9 cellular contexts compared by ENCODE assay signal in genomic region chr4:128571747-128572146, GRCh38.
A peak's percentile ranks its signal among the peaks of the same experiment; 100 is the strongest.
DNase-seq lines count a peak whose midpoint lies in the region; ATAC-seq and TF ChIP-seq lines count a peak whose summit lies in the region.
"Had no signal": no experiment of that assay in that cellular context is flagged by ENCODE, and none has a peak within 500 bp of the region (broad histone marks: within the 10 kb centered on the region; RNA-seq: fewer than 3 reads in every experiment).

No MANE protein-coding gene starts in this region.

- TF ChIP-seq CTCF in fibroblast of mammary gland (conservative IDR thresholded peaks at IDR 0.05; ENCODE audit: control insufficient read depth, insufficient read depth, low read depth, low read length) = no peak
- TF ChIP-seq CTCF in psoas muscle (IDR thresholded peaks at IDR 0.05) = no peak
- TF ChIP-seq CTCF in WERI-Rb-1 (IDR thresholded peaks at IDR 0.05; ENCODE audit: low read depth, low read length) = no peak
- no peak for TF ChIP-seq CTCF in GM23338 (conservative IDR thresholded peaks at IDR 0.05; ENCODE audit: low read depth in 2 of 2)

- H3K4me2 ChIP-seq in GM23338 = no peak overlapping the region

- H3K36me3 Mint-ChIP-seq in activated naive CD8-positive, alpha-beta T cell treated with anti-CD3 and anti-CD28 coated beads, Interleukin-2, amount 50 U/mL, for 24 hours (ENCODE audit: low read depth) = no peaks in the 10 kb centered on the region
- H3K36me3 Mint-ChIP-seq in GM23338 (ENCODE audit: low read depth) = peaks cover 12% of the 10 kb centered on the region

- H3K9me3 ChIP-seq in SJSA1 (replicated peaks) = no peaks in the 10 kb centered on the region
- no peaks in the 10 kb centered on the region for H3K9me3 ChIP-seq in psoas muscle
- H3K9me3 ChIP-seq in WERI-Rb-1 (ENCODE audit: severe bottlenecking) = no peaks in the 10 kb centered on the region

- no peaks in the 10 kb centered on the region; the same call in 1 of the 2 replicates for H3F3A ChIP-seq in GM23338 (replicated peaks; ENCODE audit: low read depth)

- H3K9me3 Mint-ChIP-seq in activated naive CD8-positive, alpha-beta T cell treated with anti-CD3 and anti-CD28 coated beads, Interleukin-2, amount 50 U/mL, for 24 hours = no peaks in the 10 kb centered on the region
- H3K9me3 Mint-ChIP-seq in GM23338 = peaks cover 10% of the 10 kb centered on the region

- peaks cover 12% of the 10 kb centered on the region for H3K27me3 Mint-ChIP-seq in activated naive CD8-positive, alpha-beta T cell treated with anti-CD3 and anti-CD28 coated beads, Interleukin-2, amount 50 U/mL, for 24 hours
- H3K27me3 Mint-ChIP-seq in GM23338 (ENCODE audit: insufficient read depth, low read depth, poor library complexity) = peaks cover 5% of the 10 kb centered on the region

- H3K36me3 ChIP-seq in SJSA1 = peaks cover 4% of the 10 kb centered on the region; the same call in 1 of the 2 replicates
- no peaks in the 10 kb centered on the region for H3K36me3 ChIP-seq in psoas muscle (ENCODE audit: insufficient read depth in 1 of 2, low read depth in 1 of 2)
- no peaks in the 10 kb centered on the region for H3K36me3 ChIP-seq in WERI-Rb-1
- H3K36me3 ChIP-seq in GM23338 (ENCODE audit: insufficient read depth) = no peaks in the 10 kb centered on the region

- DNase-seq in EH (ENCODE audit: low read depth) (peak; percentile 98), SJSA1 (ENCODE audit: low read depth in 1 of 2, low spot score in 2 of 2) (peak; percentile 67 to 73), fibroblast of mammary gland (ENCODE audit: low read depth) (peak; percentile 97), psoas muscle (peak in 1 of 2 donors; percentile 28), WERI-Rb-1 (no peak), inferior parietal cortex (ENCODE audit: extremely low spot score) (no peak), GM23338 (ENCODE audit: low spot score) (no peak)
- DNase-seq in activated naive CD8-positive, alpha-beta T cell treated with anti-CD3 and anti-CD28 coated beads, Interleukin-2, amount 50 U/mL, for 24 hours = no peak
- DNase-seq: activated naive CD4-positive, alpha-beta T cell treated with anti-CD3 and anti-CD28 coated beads, Interleukin-2, amount 50 U/mL, for 16 hours had no signal

- H3K4me3 Mint-ChIP-seq in activated naive CD8-positive, alpha-beta T cell treated with anti-CD3 and anti-CD28 coated beads, Interleukin-2, amount 50 U/mL, for 24 hours = no peak overlapping the region
- H3K4me3 Mint-ChIP-seq in GM23338 = no peak overlapping the region

- no peaks in the 10 kb centered on the region for H3K27me3 ChIP-seq in SJSA1 (replicated peaks)
- no peaks in the 10 kb centered on the region for H3K27me3 ChIP-seq in psoas muscle (ENCODE audit: insufficient read depth in 3 of 3, low read length in 2 of 3)
- H3K27me3 ChIP-seq in WERI-Rb-1 (ENCODE audit: insufficient read depth, low read depth, severe bottlenecking) = no peaks in the 10 kb centered on the region
- H3K27me3 ChIP-seq in GM23338 (ENCODE audit: insufficient read depth) = no peaks in the 10 kb centered on the region

- H3K9me2 ChIP-seq in GM23338 (ENCODE audit: insufficient read depth) = no peaks in the 10 kb centered on the region

- no peak overlapping the region for H3K4me3 ChIP-seq in SJSA1
- H3K4me3 ChIP-seq in fibroblast of mammary gland (ENCODE audit: control insufficient read depth, low read depth, low read length) = no peak overlapping the region
- no peak overlapping the region for H3K4me3 ChIP-seq in psoas muscle
- H3K4me3 ChIP-seq in WERI-Rb-1 (ENCODE audit: low read depth, low read length) = no peak overlapping the region
- H3K4me3 ChIP-seq in GM23338 = no peak overlapping the region

- peak overlapping the region; percentile 81 for H3K27ac ChIP-seq in SJSA1
- H3K27ac ChIP-seq in psoas muscle = peak overlapping the region; percentile 2
- no peak overlapping the region for H3K27ac ChIP-seq in WERI-Rb-1
- no peak overlapping the region for H3K27ac ChIP-seq in GM23338 (ENCODE audit: low read depth)

- ATAC-seq in psoas muscle (peak; percentile 77 to 94 (median 84)), GM23338 (no peak)
- ATAC-seq in activated naive CD8-positive, alpha-beta T cell treated with anti-CD3 and anti-CD28 coated beads, Interleukin-2, amount 50 U/mL, for 24 hours = no peak

- peaks cover 44% of the 10 kb centered on the region for H3K4me1 ChIP-seq in SJSA1 (replicated peaks)
- H3K4me1 ChIP-seq in psoas muscle = peaks cover 28% of the 10 kb centered on the region
- peaks cover 21% of the 10 kb centered on the region for H3K4me1 ChIP-seq in GM23338 (ENCODE audit: insufficient read depth)

- intact Hi-C loops in psoas muscle (cut with DNase I) = loop anchor here in 1 of 2 donors (10.0 kb wide), 1 partner anchor 293 kb away; no protein-coding TSS in a partner anchor

- no peak overlapping the region for H3K27ac Mint-ChIP-seq in activated naive CD8-positive, alpha-beta T cell treated with anti-CD3 and anti-CD28 coated beads, Interleukin-2, amount 50 U/mL, for 24 hours
- no peak overlapping the region for H3K27ac Mint-ChIP-seq in GM23338

- H3K79me2 ChIP-seq in GM23338 (replicated peaks; ENCODE audit: insufficient read depth) = no peaks in the 10 kb centered on the region

- H4K20me1 ChIP-seq in GM23338 (replicated peaks; ENCODE audit: insufficient read depth) = no peaks in the 10 kb centered on the region

- H2AFZ ChIP-seq in GM23338 = no peak overlapping the region

- H3K4me1 Mint-ChIP-seq in activated naive CD8-positive, alpha-beta T cell treated with anti-CD3 and anti-CD28 coated beads, Interleukin-2, amount 50 U/mL, for 24 hours = no peaks in the 10 kb centered on the region
- peaks cover 53% of the 10 kb centered on the region for H3K4me1 Mint-ChIP-seq in GM23338

TF ChIP-seq in GM23338, 12 proteins besides CTCF, POLR2A, EP300 and RAD21 (continues in another document):
- no peak for TF ChIP-seq EZH2phosphoT487 (IDR thresholded peaks at IDR 0.05; ENCODE audit: unreplicated experiment)
- TF ChIP-seq CREB1 (CRISPR knock-in tag; IDR thresholded peaks at IDR 0.05; ENCODE audit: low read depth) = no peak
- TF ChIP-seq EZH2 (IDR thresholded peaks at IDR 0.05; ENCODE audit: low read depth, unreplicated experiment) = no peak
- no peak for TF ChIP-seq ZNF114 (CRISPR knock-in tag; IDR thresholded peaks at IDR 0.05)
- TF ChIP-seq ZNF331 (CRISPR knock-in tag; IDR thresholded peaks at IDR 0.05; ENCODE audit: low read depth) = no peak
- TF ChIP-seq JUNB (IDR thresholded peaks at IDR 0.05; ENCODE audit: unreplicated experiment) = no peak
- TF ChIP-seq ZNF462 (CRISPR knock-in tag; IDR thresholded peaks at IDR 0.05) = no peak

Comparison
In these comparisons a context has a peak if more than half of its experiments do, and no peak if none do; other contexts are left out.
1. DNase-seq: peak in EH (single experiment), SJSA1 (2 of 2) and fibroblast of mammary gland (single experiment); none in WERI-Rb-1 (single experiment), activated naive CD8-positive, alpha-beta T cell treated with anti-CD3 and anti-CD28 coated beads, Interleukin-2, amount 50 U/mL, for 24 hours (single experiment), inferior parietal cortex (single experiment) and GM23338 (single experiment).
2. H3K27ac ChIP-seq: peak in SJSA1 (single experiment) and psoas muscle (single experiment); none in WERI-Rb-1 (single experiment) and GM23338 (single experiment).
3. ATAC-seq: peak in psoas muscle (4 of 4); none in activated naive CD8-positive, alpha-beta T cell treated with anti-CD3 and anti-CD28 coated beads, Interleukin-2, amount 50 U/mL, for 24 hours (single experiment) and GM23338 (single experiment).